8 cellular contexts compared by ENCODE assay signal in the genomic region with DNA sequence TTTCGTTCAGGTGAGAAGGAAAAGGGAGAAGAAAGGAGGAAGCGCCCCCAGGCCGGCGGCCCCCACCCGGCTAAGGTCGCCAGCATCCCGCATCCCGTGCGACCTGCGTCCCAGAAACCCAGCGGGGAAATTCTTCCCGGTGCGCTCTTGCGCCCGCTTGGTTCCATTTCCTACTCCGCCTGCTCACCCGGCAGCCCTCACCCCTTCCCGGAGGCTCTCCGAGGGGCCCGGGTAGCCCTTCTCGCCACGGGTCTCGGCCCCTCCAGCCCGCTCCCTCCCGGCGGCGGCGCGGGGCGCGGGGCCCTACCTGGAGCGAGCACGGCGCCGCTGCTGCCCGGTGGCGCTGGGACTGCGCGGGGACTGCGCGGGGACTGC. TPM values are rescaled to one million over a fixed set of nuclear protein-coding genes. Genes with fewer than 3 reads are reported as not detected.
DNase-seq lines count a peak whose midpoint lies in the region; ATAC-seq and TF ChIP-seq lines count a peak whose summit lies in the region.

Gene PRKCQ, minus strand, starts transcription at position 373 of the 375 bp plus-strand sequence. CDS start 65,141 bp downstream, outside the sequence.

- TF ChIP-seq CTCF in gastrocnemius medialis (IDR thresholded peaks at IDR 0.05 in 4 of 5, conservative IDR thresholded peaks at IDR 0.05 in 1 of 5) = no peak

- no peak for DNase-seq in T-helper 1 cell
- DNase-seq in activated CD4-positive, alpha-beta memory T cell treated with anti-CD3 and anti-CD28 coated beads, Interleukin-2, amount 10 ng/mL, durations not matched to agents 7 days and 5 days = no peak
- DNase-seq in left ventricle myocardium superior = no peak
- DNase-seq in gastrocnemius medialis = no peak
- DNase-seq in NCI-H1694 (lab: John Stamatoyannopoulos, UW) = no peak
- no peak for DNase-seq in cortex of kidney (lab: John Stamatoyannopoulos, UW)

- H3K27ac ChIP-seq in gastrocnemius medialis = peak within 1 kb of the TSS; percentile 93 to 96 (median 94)

- peak within 1 kb of the TSS; percentile 90 for H3K4me3 Mint-ChIP-seq in activated CD4-positive, alpha-beta memory T cell treated with anti-CD3 and anti-CD28 coated beads, Interleukin-2, amount 10 ng/mL, durations not matched to agents 7 days and 5 days

- peak within 1 kb of the TSS; percentile 98 for H3K27ac Mint-ChIP-seq in activated CD4-positive, alpha-beta memory T cell treated with anti-CD3 and anti-CD28 coated beads, Interleukin-2, amount 10 ng/mL, durations not matched to agents 7 days and 5 days

- no peaks in the 10 kb centered on the region for H3K27me3 Mint-ChIP-seq in activated CD4-positive, alpha-beta memory T cell treated with anti-CD3 and anti-CD28 coated beads, Interleukin-2, amount 10 ng/mL, durations not matched to agents 7 days and 5 days

- no peak for TF ChIP-seq POLR2A in gastrocnemius medialis (IDR thresholded peaks at IDR 0.05)

- H3K9me3 Mint-ChIP-seq in activated CD4-positive, alpha-beta memory T cell treated with anti-CD3 and anti-CD28 coated beads, Interleukin-2, amount 10 ng/mL, durations not matched to agents 7 days and 5 days = no peaks in the 10 kb centered on the region

- intact Hi-C loops in T-helper 1 cell treated with Interleukin-12 subunit alpha and Interleukin-12 subunit beta and Interleukin-4 antibody, amounts not matched to agents 30 ng/mL and 1 ng/mL, for 36 hours (cut with micrococcal nuclease) = loop anchor here (1.0 to 10.0 kb wide), 9 partner anchors 21 to 1207 kb away; partner anchors contain the start of genes ATP5F1C, IL15RA, KIN and PFKFB3
- intact Hi-C loops in left ventricle myocardium superior (cut with micrococcal nuclease) = loop anchor here (5.0 kb wide), 1 partner anchor 92 kb away; no protein-coding TSS in a partner anchor
- intact Hi-C loops in gastrocnemius medialis (cut with DNase I; ENCODE audit: low total_unique reads) = loop anchor here (1.0 to 10.0 kb wide), 7 partner anchors 65 to 895 kb away; partner anchors contain the start of gene TASOR2

- peaks cover 57% of the 10 kb centered on the region for H3K4me1 Mint-ChIP-seq in activated CD4-positive, alpha-beta memory T cell treated with anti-CD3 and anti-CD28 coated beads, Interleukin-2, amount 10 ng/mL, durations not matched to agents 7 days and 5 days

- H3K36me3 Mint-ChIP-seq in activated CD4-positive, alpha-beta memory T cell treated with anti-CD3 and anti-CD28 coated beads, Interleukin-2, amount 10 ng/mL, durations not matched to agents 7 days and 5 days (ENCODE audit: low read depth) = peaks cover 76% of the 10 kb centered on the region

- H3K27me3 ChIP-seq in gastrocnemius medialis = no peaks in the 10 kb centered on the region

- CTCF ChIA-PET in activated CD4-positive, alpha-beta memory T cell treated with anti-CD3 and anti-CD28 coated beads, Interleukin-2, amount 10 ng/mL, durations not matched to agents 7 days and 5 days (lab: Charles Lee) = interaction anchor here (1.0 to 8.8 kb wide), 10 partner anchors 13 to 170 kb away, joined by 3 to 110 read pairs (median 13); no protein-coding TSS in a partner anchor

- H3K4me3 ChIP-seq in gastrocnemius medialis = peak within 1 kb of the TSS; percentile 69 to 74 (median 74)

- peaks cover 15 to 18% of the 10 kb centered on the region in 2 donors for H3K4me1 ChIP-seq in gastrocnemius medialis

- peaks cover 0 to 20% of the 10 kb centered on the region in 2 donors for H3K36me3 ChIP-seq in gastrocnemius medialis

- ATAC-seq in HG03045 (IDR thresholded peaks at IDR 0.05; ENCODE audit: unreplicated experiment) (peak; percentile 25), left ventricle myocardium superior (peak; percentile 25), gastrocnemius medialis (peak; percentile 45 to 49)

- POLR2A ChIA-PET in activated CD4-positive, alpha-beta memory T cell treated with anti-CD3 and anti-CD28 coated beads, Interleukin-2, amount 10 ng/mL, durations not matched to agents 7 days and 5 days (lab: Charles Lee) = interaction anchor here (0.7 to 8.9 kb wide), 19 partner anchors 13 to 134 kb away, joined by 3 to 123 read pairs (median 11); no protein-coding TSS in a partner anchor

- no peaks in the 10 kb centered on the region for H3K9me3 ChIP-seq in gastrocnemius medialis

- in situ Hi-C loops in gastrocnemius medialis (cut with MboI; ENCODE audit: low sequenced_read_pairs in 4 of 4) = loop anchor here in 1 of 4 donors (5.0 to 10.0 kb wide), 2 partner anchors 63 to 65 kb away; no protein-coding TSS in a partner anchor

RNA-seq across cellular contexts. Expression of gene PRKCQ, which starts in this region (rescaled TPM):
- total RNA-seq in T-helper 1 cell treated with Interleukin-12 subunit alpha and Interleukin-12 subunit beta and Interleukin-4 antibody, amounts not matched to agents 30 ng/mL and 1 ng/mL, for 36 hours = 68.8 and 71.5 TPM in 2 replicates
- total RNA-seq in activated CD4-positive, alpha-beta memory T cell treated with anti-CD3 and anti-CD28 coated beads, Interleukin-2, amount 10 ng/mL, durations not matched to agents 7 days and 5 days = 10 to 100 TPM; 69.3 to 70.6 TPM
- total RNA-seq in left ventricle myocardium superior (0.12 TPM), gastrocnemius medialis (10 to 100 TPM; 25.8 to 70.7 (median 38.8) TPM)

Comparison
In these comparisons a context has a peak if more than half of its experiments do, and no peak if none do; other contexts are left out.
1. RNA of gene PRKCQ (total RNA-seq): 68.8 to 71.5 TPM in T-helper 1 cell treated with Interleukin-12 subunit alpha and Interleukin-12 subunit beta and Interleukin-4 antibody, amounts not matched to agents 30 ng/mL and 1 ng/mL, for 36 hours, 69.3 to 70.6 TPM in activated CD4-positive, alpha-beta memory T cell treated with anti-CD3 and anti-CD28 coated beads, Interleukin-2, amount 10 ng/mL, durations not matched to agents 7 days and 5 days and 25.8 to 70.7 TPM in gastrocnemius medialis; 0.12 TPM in left ventricle myocardium superior (single experiment); every median in the first group is over 10 times any median in the second.
2. Peak in ATAC-seq in left ventricle myocardium superior; RNA of the gene not detected or under 1 TPM.
3. Peak in every context shown above with its lines, with median percentiles within 50 percentile points of each other: ATAC-seq.